ENCODE assay signal across 1 cellular context in genomic region chr1:24780640-24781039, GRCh38.
TF ChIP-seq lines count a peak whose summit lies in the region.
"Not testable (repeated sequence)": the region's sequence is repeated elsewhere in the genome, so short reads cannot be mapped to it uniquely, and the experiment has no call there.

No MANE protein-coding gene starts in this region.

TF ChIP-seq in HepG2, 621 proteins besides CTCF, POLR2A, EP300 and RAD21:
- 0 out of 2 replicates have a peak, but pooled peaks have one; percentile 25 for TF ChIP-seq CREB1 (IDR thresholded peaks at IDR 0.05)
- not testable (repeated sequence) for TF ChIP-seq CREB1 (CRISPR knock-in tag; IDR thresholded peaks at IDR 0.05)
